18 cellular contexts compared by ENCODE assay signal in the genomic region with DNA sequence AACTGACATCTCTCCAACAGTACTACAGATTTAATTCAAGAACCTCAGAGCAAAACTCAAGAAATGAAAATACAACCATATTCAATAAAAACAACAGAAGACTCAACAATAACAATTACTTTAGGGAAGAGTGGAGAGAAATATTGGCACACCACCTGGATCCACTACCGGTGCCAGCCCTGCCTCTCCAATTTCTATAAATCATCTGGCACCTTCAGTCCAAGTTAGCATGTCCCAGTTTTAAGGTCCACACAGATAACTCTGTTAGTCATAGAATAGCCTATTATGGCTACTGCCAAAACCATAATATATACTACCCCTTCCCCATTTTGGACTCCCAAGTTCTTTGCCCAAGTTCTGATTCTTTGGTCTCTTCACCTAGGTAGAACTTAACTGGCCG.
DNase-seq lines count a peak whose midpoint lies in the region; ATAC-seq and TF ChIP-seq lines count a peak whose summit lies in the region.
"Had no signal": no experiment of that assay in that cellular context is flagged by ENCODE, and none has a peak within 500 bp of the region (broad histone marks: within the 10 kb centered on the region; RNA-seq: fewer than 3 reads in every experiment).

No MANE protein-coding gene starts in this region.

- H3K4me1 Mint-ChIP-seq in activated naive CD4-positive, alpha-beta T cell treated with anti-CD3 and anti-CD28 coated beads for 36 hours (ENCODE audit: low read depth): peaks cover 26% of the 10 kb centered on the region

- H3K4me3 ChIP-seq in MG63 (no peak overlapping the region), esophagus muscularis mucosa (no peak overlapping the region), thyroid gland (replicated peaks in 1 of 3) (no peak overlapping the region)
- H3K4me3 ChIP-seq: PC-9 had no signal

- no peak for TF ChIP-seq EP300 in esophagus muscularis mucosa (IDR thresholded peaks at IDR 0.05)

- WGBS in esophagus muscularis mucosa: 80% methylated on average over 2 of the region's 2 CpGs
- WGBS in thyroid gland, 2 donors: 52 to 55% methylated on average over 2 of the region's 2 CpGs

- H3K27me3 Mint-ChIP-seq in activated naive CD4-positive, alpha-beta T cell treated with anti-CD3 and anti-CD28 coated beads for 36 hours (ENCODE audit: low read depth): no peaks in the 10 kb centered on the region

- H3K36me3 ChIP-seq in MG63 (no peaks in the 10 kb centered on the region), esophagus muscularis mucosa (no peaks in the 10 kb centered on the region), thyroid gland (no peaks in the 10 kb centered on the region)
- H3K36me3 ChIP-seq: BE2C had no signal

- TF ChIP-seq CTCF in esophagus muscularis mucosa (IDR thresholded peaks at IDR 0.05): no peak
- TF ChIP-seq CTCF in thyroid gland (IDR thresholded peaks at IDR 0.05): no peak

- peaks cover 10% of the 10 kb centered on the region for H3K36me3 Mint-ChIP-seq in activated naive CD4-positive, alpha-beta T cell treated with anti-CD3 and anti-CD28 coated beads for 36 hours (ENCODE audit: low read depth)

- peaks cover 0 to 54% (median 27%) of the 10 kb centered on the region in 4 donors for H3K4me1 ChIP-seq in esophagus muscularis mucosa
- peaks cover 10 to 17% of the 10 kb centered on the region in 2 donors for H3K4me1 ChIP-seq in thyroid gland
- H3K4me1 ChIP-seq: BE2C had no signal

- CTCF ChIA-PET in activated naive CD4-positive, alpha-beta T cell treated with anti-CD3 and anti-CD28 coated beads for 36 hours (lab: Charles Lee): no interaction called here

- no peak for ATAC-seq in HG02642 (IDR thresholded peaks at IDR 0.05; ENCODE audit: poor library complexity, unreplicated experiment)

- H3K9me3 ChIP-seq in MG63 (no peaks in the 10 kb centered on the region), esophagus muscularis mucosa (no peaks in the 10 kb centered on the region), thyroid gland (no peaks in the 10 kb centered on the region)
- H3K9me3 ChIP-seq: BE2C had no signal

- no peak overlapping the region for H3K4me3 Mint-ChIP-seq in activated naive CD4-positive, alpha-beta T cell treated with anti-CD3 and anti-CD28 coated beads for 36 hours
- H3K4me3 Mint-ChIP-seq: H9 had no signal

- no peak for DNase-seq in activated naive CD4-positive, alpha-beta T cell treated with anti-CD3 and anti-CD28 coated beads for 36 hours
- DNase-seq in activated naive CD4-positive, alpha-beta T cell treated with Interleukin-2 at 50 U/mL for 16 hours: no peak
- DNase-seq in MG63 (peak; percentile 50), esophagus muscularis mucosa (ENCODE audit: extremely low spot score) (no peak), thyroid gland (no peak), NOMO-1 (lab: John Stamatoyannopoulos, UW; ENCODE audit: unreplicated experiment in 2 of 2) (no peak)
- DNase-seq: BE2C, DMS 273 treated with DMSO at 0.1 percent for 48 hours, EL, H9, IMR-90, Kasumi-1, NCI-H1417 treated with DMSO at 0.1 percent for 48 hours, NCI-H2081, NCI-H2227 treated with DMSO at 0.1 percent for 48 hours, NCI-H526 treated with DMSO at 0.1 percent for 48 hours, PC-9 had no signal

- H3K27me3 ChIP-seq in MG63: no peaks in the 10 kb centered on the region
- no peaks in the 10 kb centered on the region for H3K27me3 ChIP-seq in esophagus muscularis mucosa
- no peaks in the 10 kb centered on the region for H3K27me3 ChIP-seq in thyroid gland
- H3K27me3 ChIP-seq: BE2C had no signal

- TF ChIP-seq POLR2A in esophagus muscularis mucosa (IDR thresholded peaks at IDR 0.05; ENCODE audit: low read depth): no peak
- TF ChIP-seq POLR2A in thyroid gland (IDR thresholded peaks at IDR 0.05): no peak

- H3K27ac ChIP-seq in esophagus muscularis mucosa (replicated peaks in 1 of 4): peak overlapping the region in 3 of 4 donors; percentile 5 to 40 (median 38)
- peak overlapping the region in 2 of 3 donors; percentile 3 to 32 for H3K27ac ChIP-seq in thyroid gland
- H3K27ac ChIP-seq: PC-9 had no signal

- intact Hi-C loops in activated naive CD4-positive, alpha-beta T cell treated with anti-CD3 and anti-CD28 coated beads for 36 hours (cut with micrococcal nuclease): loop anchor here (10.0 kb wide), 2 partner anchors 548 to 592 kb away; no protein-coding TSS in a partner anchor
- intact Hi-C loops in esophagus muscularis mucosa (cut with DNase I): no loop called here
- intact Hi-C loops in thyroid gland (cut with DNase I): no loop called here

- H3K9me3 Mint-ChIP-seq in activated naive CD4-positive, alpha-beta T cell treated with anti-CD3 and anti-CD28 coated beads for 36 hours: no peaks in the 10 kb centered on the region
- H3K9me3 Mint-ChIP-seq: H9 had no signal

- H3K27ac Mint-ChIP-seq in activated naive CD4-positive, alpha-beta T cell treated with anti-CD3 and anti-CD28 coated beads for 36 hours: peak overlapping the region; percentile 2
- H3K27ac Mint-ChIP-seq: H9 had no signal
